8 cellular contexts compared by ENCODE assay signal in genomic region chr1:41917835-41918449, GRCh38. TPM values are rescaled to one million over a fixed set of nuclear protein-coding genes. Genes with fewer than 3 reads are reported as not detected.
A peak's percentile ranks its signal among the peaks of the same experiment; 100 is the strongest.
DNase-seq lines count a peak whose midpoint lies in the region; ATAC-seq, FAIRE-seq and TF ChIP-seq lines count a peak whose summit lies in the region.

No MANE protein-coding gene starts in this region.

- no peak for TF ChIP-seq POLR2A in spleen (IDR thresholded peaks at IDR 0.05)

- H2AFZ ChIP-seq in keratinocyte (ENCODE audit: control insufficient read depth, low read length) = peak overlapping the region; percentile 74

- dilution Hi-C loops in keratinocyte (cut with MboI; ENCODE audit: extremely low pct_ligation_motif_present, low sequenced_read_pairs) = no loop called here

- peak overlapping the region; percentile 44 for H3K4me3 ChIP-seq in bronchial epithelial cell (ENCODE audit: low read depth, low read length)
- H3K4me3 ChIP-seq in keratinocyte (ENCODE audit: control insufficient read depth in 2 of 3, extremely low read depth in 1 of 3, insufficient read depth in 2 of 3, low read depth in 1 of 3, low read length in 3 of 3) = peak overlapping the region; percentile 41 to 66 (median 57)
- H3K4me3 ChIP-seq in spleen = peak overlapping the region; percentile 32 to 80 (median 48)

- DNase-seq in Ammon's horn (ENCODE audit: low spot score) = peak; percentile 46
- peak; percentile 18 for DNase-seq in T follicular helper cell (ENCODE audit: low read depth)
- DNase-seq in bronchial epithelial cell (ENCODE audit: low read depth) = no peak
- DNase-seq in keratinocyte (ENCODE audit: low read depth, low spot score) = no peak
- peak; percentile 82 for DNase-seq in spleen
- DNase-seq in middle frontal gyrus (ENCODE audit: extremely low spot score, low spot score) = no peak

- H4K20me1 ChIP-seq in keratinocyte (ENCODE audit: control insufficient read depth, extremely low read depth, insufficient read depth, low read length) = no peaks in the 10 kb centered on the region

- no peaks in the 10 kb centered on the region for H3K27me3 ChIP-seq in bronchial epithelial cell (ENCODE audit: control insufficient read depth, insufficient read depth, low read length)
- H3K27me3 ChIP-seq in keratinocyte (ENCODE audit: control insufficient read depth, extremely low read depth, insufficient read depth, low read length) = no peaks in the 10 kb centered on the region
- H3K27me3 ChIP-seq in spleen (replicated peaks in 1 of 7) = peaks cover 0 to 32% (median 3%) of the 10 kb centered on the region in 7 donors

- peak overlapping the region; percentile 46 for H3K9ac ChIP-seq in keratinocyte (ENCODE audit: control insufficient read depth, extremely low read depth, insufficient read depth, low read length)

- intact Hi-C loops in spleen (cut with DNase I; ENCODE audit: low total_unique reads) = no loop called here

- 1 to 12% (median 3%) methylated on average over 26 to 53 of the region's 53 CpGs for WGBS in spleen, 5 donors

- peaks cover 2% of the 10 kb centered on the region for H3K9me1 ChIP-seq in keratinocyte (ENCODE audit: control insufficient read depth, extremely low read depth, insufficient read depth, low read length)

- TF ChIP-seq CTCF in bronchial epithelial cell (IDR thresholded peaks at IDR 0.05; ENCODE audit: insufficient read depth, low read length, severe bottlenecking) = no peak
- TF ChIP-seq CTCF in keratinocyte (optimal IDR thresholded peaks at IDR 0.05 in 1 of 3, IDR thresholded peaks at IDR 0.05 in 1 of 3, conservative IDR thresholded peaks at IDR 0.05 in 1 of 3; ENCODE audit: extremely low read depth in 1 of 3, insufficient read depth in 2 of 3, low read length in 3 of 3) = no peak
- no peak for TF ChIP-seq CTCF in spleen (IDR thresholded peaks at IDR 0.05 in 8 of 11, conservative IDR thresholded peaks at IDR 0.05 in 3 of 11)

- ATAC-seq in HG02610 (IDR thresholded peaks at IDR 0.05; ENCODE audit: unreplicated experiment) = peak; percentile 49
- ATAC-seq in GM21360 (IDR thresholded peaks at IDR 0.05; ENCODE audit: unreplicated experiment) = no peak

- no peak for FAIRE-seq in bronchial epithelial cell (lab: Jason Lieb, UNC)
- no peak for FAIRE-seq in keratinocyte (lab: Jason Lieb, UNC)

- no peaks in the 10 kb centered on the region for H3K9me3 ChIP-seq in keratinocyte (ENCODE audit: control insufficient read depth, low read depth, low read length)
- peaks cover 0 to 8% (median 0%) of the 10 kb centered on the region in 8 donors for H3K9me3 ChIP-seq in spleen

- peak overlapping the region; percentile 86 for H3K4me2 ChIP-seq in keratinocyte (ENCODE audit: control insufficient read depth, extremely low read depth, insufficient read depth, low read depth, low read length)

- peaks cover 26% of the 10 kb centered on the region for H3K4me1 ChIP-seq in keratinocyte (ENCODE audit: control insufficient read depth, extremely low read depth, insufficient read depth, low read length)
- H3K4me1 ChIP-seq in spleen = peaks cover 18 to 57% (median 49%) of the 10 kb centered on the region in 6 donors

- H3K79me2 ChIP-seq in keratinocyte (ENCODE audit: control insufficient read depth, insufficient read depth, low read length) = no peaks in the 10 kb centered on the region

- H3K27ac ChIP-seq in keratinocyte (ENCODE audit: control insufficient read depth, insufficient read depth, low read length) (no peak overlapping the region), spleen (peak overlapping the region in 6 of 8 donors; percentile 55 to 86 (median 60))

- H3K36me3 ChIP-seq in bronchial epithelial cell (ENCODE audit: control insufficient read depth, insufficient read depth, low read length) = no peaks in the 10 kb centered on the region
- no peaks in the 10 kb centered on the region for H3K36me3 ChIP-seq in keratinocyte (ENCODE audit: control insufficient read depth in 2 of 2, extremely low read depth in 1 of 2, insufficient read depth in 2 of 2, low read length in 2 of 2)
- no peaks in the 10 kb centered on the region for H3K36me3 ChIP-seq in spleen

RNA-seq across cellular contexts. Expression of gene HIVEP3, which starts 0.8 kb away (rescaled TPM):
- total RNA-seq in bronchial epithelial cell (under 0.01 and 0.26 TPM in 2 replicates), spleen (10 to 100 TPM in 4 of 7 donors, 1 to 10 TPM in 3; 5.6 to 21.2 (median 11.0) TPM)
- polyA plus RNA-seq in keratinocyte (0.64 to 3.5 TPM (median 1.1 TPM) in 3 replicates), spleen (1 to 10 TPM; 2.4 to 4.7 (median 2.5) TPM)
- 0.37 TPM for polyA plus RNA-seq in keratinocyte (2011; ENCODE audit: low read depth)
- polyA plus RNA-seq in keratinocyte (2011; cell fraction: cytosol; rRNA removed) = 1.8 TPM in 2 replicates
- 2.3 and 3.0 TPM in 2 replicates for polyA plus RNA-seq in keratinocyte (2011; cell fraction: nucleus; rRNA removed)
- 0.68 and 2.4 TPM in 2 replicates for polyA plus RNA-seq in keratinocyte (2012; ENCODE audit: low replicate concordance)
- polyA minus RNA-seq in keratinocyte = 1.8 to 4.6 TPM (median 3.2 TPM) in 3 replicates
- polyA minus RNA-seq in keratinocyte (2011; cell fraction: cytosol; rRNA and poly(A)+ RNA removed) = 0.77 TPM
- 1.1 and 2.4 TPM in 2 replicates for polyA minus RNA-seq in keratinocyte (2011; cell fraction: nucleus; rRNA and poly(A)+ RNA removed)

Comparison
In these comparisons a context has a peak if more than half of its experiments do, and no peak if none do; other contexts are left out.
1. DNase-seq: peak in Ammon's horn (single experiment), T follicular helper cell (single experiment) and spleen (single experiment); none in bronchial epithelial cell (single experiment), keratinocyte (single experiment) and middle frontal gyrus (single experiment).
2. Peak in every context shown above with its lines, with median percentiles within 50 percentile points of each other: H3K4me3 ChIP-seq.